34 cellular contexts compared by ENCODE assay signal in genomic region chr22:20160041-20160440, GRCh38. TPM values are rescaled to one million over a fixed set of nuclear protein-coding genes. Genes with fewer than 3 reads are reported as not detected.
"Had no signal": no experiment of that assay in that cellular context is flagged by ENCODE, and none has a peak within 500 bp of the region (broad histone marks: within the 10 kb centered on the region; RNA-seq: fewer than 3 reads in every experiment).

No MANE protein-coding gene starts in this region.

- DNase-seq: activated B cell treated with CpG ODN at 0.5 μM for 24 hours; activated CD4-positive, alpha-beta memory T cell treated with anti-CD3 and anti-CD28 coated beads for 36 hours; activated CD4-positive, alpha-beta T cell treated with anti-CD3 and anti-CD28 coated beads for 4 hours; activated CD4-positive, alpha-beta T cell treated with anti-CD3 and anti-CD28 coated beads, Interleukin-2, amount 10 ng/mL, durations not matched to agents 24 days and 14 days; activated CD4-positive, alpha-beta T cell treated with anti-CD3 and anti-CD28 coated beads, Interleukin-2, amount 50 U/mL, for 1 hour; activated CD4-positive, alpha-beta T cell treated with anti-CD3 and anti-CD28 coated beads, Interleukin-2, amount 50 U/mL, for 4 hours; activated CD4-positive, CD25-positive, alpha-beta regulatory T cell treated with anti-CD3 and anti-CD28 coated beads, Interleukin-2, amount 50 U/mL, for 72 hours; activated CD8-positive, alpha-beta memory T cell treated with anti-CD3 and anti-CD28 coated beads, Interleukin-2, amount 50 U/mL, for 4 hours; activated CD8-positive, alpha-beta T cell treated with anti-CD3 and anti-CD28 coated beads for 36 hours; activated effector memory CD4-positive, alpha-beta T cell treated with anti-CD3 and anti-CD28 coated beads, Interleukin-2, amount 50 U/mL, for 16 hours; activated gamma-delta T cell treated with Interleukin-2 at 50 U/mL for 16 hours; activated naive CD4-positive, alpha-beta T cell; activated naive CD4-positive, alpha-beta T cell treated with anti-CD3 and anti-CD28 coated beads for 36 hours; activated naive CD4-positive, alpha-beta T cell treated with anti-CD3 and anti-CD28 coated beads, Interleukin-2, amount 50 U/mL, for 16 hours; activated naive CD8-positive, alpha-beta T cell treated with anti-CD3 and anti-CD28 coated beads for 36 hours; activated T-cell treated with anti-CD3 and anti-CD28 coated beads for 4 hours; activated T-cell treated with anti-CD3 and anti-CD28 coated beads, Interleukin-2, amount 50 U/mL, for 1 hour; activated T-cell treated with anti-CD3 and anti-CD28 coated beads, Interleukin-2, amount 50 U/mL, for 4 hours; activated T-cell treated with anti-CD3 and anti-CD28 coated beads, Interleukin-2, amount 50 U/mL, for 72 hours; adrenal gland; amniotic stem cell; aorta; body of pancreas; brain microvascular endothelial cell; central memory CD4-positive, alpha-beta T cell; T-helper 17 cell had no signal

- H3K27me3 ChIP-seq: adrenal gland, body of pancreas, brain microvascular endothelial cell had no signal

- H3K4me1 Mint-ChIP-seq: activated B cell treated with CpG ODN at 0.5 μM for 24 hours; activated T-helper 17 cell treated with anti-CD3 and anti-CD28 coated beads, Interleukin-2, amount 50 U/mL, for 72 hours had no signal

- H3K4me1 ChIP-seq: breast epithelium had no signal

- H3K27ac Mint-ChIP-seq: activated B cell treated with CpG ODN at 0.5 μM for 24 hours; activated CD4-positive, alpha-beta memory T cell treated with anti-CD3 and anti-CD28 coated beads for 36 hours; activated CD4-positive, alpha-beta T cell treated with anti-CD3 and anti-CD28 coated beads, Interleukin-2, amount 10 ng/mL, durations not matched to agents 24 days and 14 days; activated CD8-positive, alpha-beta T cell treated with anti-CD3 and anti-CD28 coated beads for 36 hours; activated naive CD4-positive, alpha-beta T cell treated with anti-CD3 and anti-CD28 coated beads for 36 hours; activated naive CD8-positive, alpha-beta T cell treated with anti-CD3 and anti-CD28 coated beads for 36 hours; activated T-cell treated with anti-CD3 and anti-CD28 coated beads, Interleukin-2, amount 50 U/mL, for 72 hours; activated T-helper 1 cell treated with anti-CD3 and anti-CD28 coated beads, Interleukin-12 subunit alpha, Interleukin-12 subunit beta, Interleukin-2, Interleukin-4 antibody, amounts not matched to agents 30 ng/mL and 10 ng/mL and 1 ng/mL, durations not matched to agents 14 hours and 24 hours and 36 hours; activated T-helper 17 cell treated with anti-CD3 and anti-CD28 coated beads, Interleukin-2, amount 50 U/mL, for 72 hours; T-helper 17 cell had no signal

- H3K27ac ChIP-seq: adrenal gland, body of pancreas, brain microvascular endothelial cell, breast epithelium, VCaP had no signal

- H3K4me3 Mint-ChIP-seq: activated B cell treated with CpG ODN at 0.5 μM for 24 hours; activated CD4-positive, alpha-beta memory T cell treated with anti-CD3 and anti-CD28 coated beads for 36 hours; activated CD4-positive, alpha-beta T cell treated with anti-CD3 and anti-CD28 coated beads, Interleukin-2, amount 10 ng/mL, durations not matched to agents 24 days and 14 days; activated CD8-positive, alpha-beta T cell treated with anti-CD3 and anti-CD28 coated beads for 36 hours; activated naive CD4-positive, alpha-beta T cell treated with anti-CD3 and anti-CD28 coated beads for 36 hours; activated naive CD8-positive, alpha-beta T cell treated with anti-CD3 and anti-CD28 coated beads for 36 hours; activated T-cell treated with anti-CD3 and anti-CD28 coated beads, Interleukin-2, amount 50 U/mL, for 4 hours; activated T-cell treated with anti-CD3 and anti-CD28 coated beads, Interleukin-2, amount 50 U/mL, for 72 hours; activated T-helper 1 cell treated with anti-CD3 and anti-CD28 coated beads, Interleukin-12 subunit alpha, Interleukin-12 subunit beta, Interleukin-2, Interleukin-4 antibody, amounts not matched to agents 30 ng/mL and 10 ng/mL and 1 ng/mL, durations not matched to agents 14 hours and 24 hours and 36 hours; activated T-helper 17 cell treated with anti-CD3 and anti-CD28 coated beads, Interleukin-2, amount 50 U/mL, for 72 hours; T-helper 17 cell had no signal

- H3K9me3 ChIP-seq: adrenal gland, body of pancreas, breast epithelium had no signal

- H3K9me3 Mint-ChIP-seq: activated B cell treated with CpG ODN at 0.5 μM for 24 hours; activated naive CD4-positive, alpha-beta T cell treated with anti-CD3 and anti-CD28 coated beads for 36 hours; activated T-cell treated with anti-CD3 and anti-CD28 coated beads, Interleukin-2, amount 50 U/mL, for 4 hours; activated T-helper 17 cell treated with anti-CD3 and anti-CD28 coated beads, Interleukin-2, amount 50 U/mL, for 72 hours had no signal

- H3K27me3 Mint-ChIP-seq: activated CD4-positive, alpha-beta T cell treated with anti-CD3 and anti-CD28 coated beads, Interleukin-2, amount 10 ng/mL, durations not matched to agents 24 days and 14 days; activated CD8-positive, alpha-beta T cell treated with anti-CD3 and anti-CD28 coated beads for 36 hours; activated naive CD8-positive, alpha-beta T cell treated with anti-CD3 and anti-CD28 coated beads for 36 hours; activated T-helper 17 cell treated with anti-CD3 and anti-CD28 coated beads, Interleukin-2, amount 50 U/mL, for 72 hours; T-helper 17 cell had no signal

- H3K36me3 ChIP-seq: adrenal gland, brain microvascular endothelial cell, breast epithelium had no signal

- H3K36me3 Mint-ChIP-seq: activated CD4-positive, alpha-beta memory T cell treated with anti-CD3 and anti-CD28 coated beads for 36 hours; activated naive CD4-positive, alpha-beta T cell treated with anti-CD3 and anti-CD28 coated beads, Interleukin-2, amount 50 U/mL, for 72 hours had no signal

- H3K4me3 ChIP-seq: adrenal gland, body of pancreas, breast epithelium had no signal

RNA-seq across cellular contexts. Expression of gene CCDC188, which starts 9.2 kb away (rescaled TPM):
- total RNA-seq: activated B cell treated with CpG ODN at 0.5 μM for 24 hours; activated CD4-positive, alpha-beta T cell treated with anti-CD3 and anti-CD28 coated beads, Interleukin-2, amount 10 ng/mL, durations not matched to agents 24 days and 14 days; activated CD8-positive, alpha-beta memory T cell treated with anti-CD3 and anti-CD28 coated beads for 36 hours; activated CD8-positive, alpha-beta T cell treated with anti-CD3 and anti-CD28 coated beads for 36 hours; activated naive CD4-positive, alpha-beta T cell treated with anti-CD3 and anti-CD28 coated beads for 36 hours; activated naive CD4-positive, alpha-beta T cell treated with anti-CD3 and anti-CD28 coated beads, Interleukin-2, amount 50 U/mL, for 72 hours; activated naive CD8-positive, alpha-beta T cell treated with anti-CD3 and anti-CD28 coated beads for 36 hours; activated T-cell treated with anti-CD3 and anti-CD28 coated beads, Interleukin-2, amount 50 U/mL, for 4 hours; activated T-cell treated with anti-CD3 and anti-CD28 coated beads, Interleukin-2, amount 50 U/mL, for 72 hours; astrocyte; body of pancreas; T-helper 1 cell treated with Interleukin-12 subunit alpha and Interleukin-12 subunit beta and Interleukin-4 antibody, amounts not matched to agents 30 ng/mL and 1 ng/mL, for 36 hours had no signal
- polyA plus RNA-seq: aorta had no signal
